Comparison of ENCODE assay signal across 7 cellular contexts in the genomic region with DNA sequence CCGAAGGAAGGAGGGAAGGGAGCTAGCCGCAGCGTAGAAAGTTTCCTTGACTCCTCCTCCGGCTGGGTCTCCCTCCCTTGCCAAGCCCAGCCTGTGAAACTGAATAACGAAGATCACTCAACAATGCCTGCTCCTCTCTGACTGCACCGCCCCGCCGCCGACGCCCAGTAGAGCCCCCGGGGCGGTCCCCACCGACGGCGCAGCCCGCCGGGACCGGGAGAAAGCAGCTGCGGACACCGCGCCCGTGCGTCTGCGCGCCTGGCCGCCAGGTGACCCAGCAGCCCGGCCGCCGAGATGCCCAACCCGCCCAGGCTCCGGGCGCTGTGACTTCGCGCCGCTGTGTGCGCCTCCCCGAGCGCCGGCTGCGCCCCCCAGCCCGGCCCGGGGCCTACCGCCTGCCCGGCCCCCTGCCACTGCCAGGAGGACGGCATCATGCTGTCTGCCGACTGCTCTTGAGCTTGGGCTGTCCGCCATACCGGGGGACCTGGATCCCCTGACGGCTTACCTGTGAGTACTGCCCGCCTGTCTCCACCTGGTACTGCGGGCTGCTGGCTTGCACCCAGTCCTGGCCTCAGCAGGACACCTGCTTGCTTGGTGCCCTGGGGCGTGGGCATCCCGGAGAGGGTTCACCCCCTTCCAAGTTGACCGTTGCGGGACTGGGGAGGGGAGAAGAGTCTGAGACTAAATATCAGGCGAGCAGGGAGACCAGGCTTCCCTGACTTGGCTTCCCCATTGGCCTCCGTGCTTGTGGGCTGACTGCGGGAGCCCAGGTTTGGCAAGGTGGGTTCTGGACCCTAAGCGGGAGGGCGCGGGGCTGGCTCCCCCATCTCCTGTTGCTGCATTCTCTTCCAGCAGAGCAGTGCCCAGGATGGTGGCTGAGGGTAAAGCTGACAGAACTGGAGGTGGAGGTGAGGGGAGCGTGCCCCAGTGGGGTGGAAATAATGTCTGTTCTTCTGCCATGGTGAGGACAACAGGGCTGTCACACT. TPM values are rescaled to one million over a fixed set of nuclear protein-coding genes. Genes with fewer than 3 reads are reported as not detected.
DNase-seq lines count a peak whose midpoint lies in the region; ATAC-seq and TF ChIP-seq lines count a peak whose summit lies in the region.

No MANE protein-coding gene starts in this region.

- H3K4me3 ChIP-seq in fibroblast of lung (replicated peaks in 1 of 4; ENCODE audit: control extremely low read depth in 1 of 4, insufficient read depth in 1 of 4, low read depth in 3 of 4, low read length in 4 of 4), result peak overlapping the region; percentile 48 to 61 (median 54)
- no peak overlapping the region for H3K4me3 ChIP-seq in OCI-LY7 (ENCODE audit: low read depth, low read length, poor library complexity, severe bottlenecking)
- H3K4me3 ChIP-seq in Karpas-422 (ENCODE audit: low read length), result no peak overlapping the region

- in situ Hi-C loops in GM13976 (cut with MboI; ENCODE audit: low sequenced_read_pairs, unreplicated experiment), result loop anchor here (25.0 kb wide), 2 partner anchors 296 to 646 kb away; no protein-coding TSS in a partner anchor

- H3K4me2 ChIP-seq in fibroblast of lung (ENCODE audit: extremely low read depth, insufficient read depth, low read length), result peak overlapping the region; percentile 67
- H3K4me2 ChIP-seq in OCI-LY7 (ENCODE audit: low read length), result no peak overlapping the region
- no peak overlapping the region for H3K4me2 ChIP-seq in Karpas-422 (ENCODE audit: low read depth, low read length, poor library complexity, severe bottlenecking)

- no peaks in the 10 kb centered on the region for H3K79me2 ChIP-seq in fibroblast of lung (ENCODE audit: control insufficient read depth, insufficient read depth, low read length)
- no peaks in the 10 kb centered on the region for H3K79me2 ChIP-seq in OCI-LY7 (ENCODE audit: insufficient read depth, low read depth, low read length)
- no peaks in the 10 kb centered on the region for H3K79me2 ChIP-seq in Karpas-422 (ENCODE audit: low read length)

- CTCF ChIA-PET in RWPE1 (lab: Yijun Ruan, JAX) (interaction anchor here (0.6 to 3.9 kb wide), 19 partner anchors 8 to 186 kb away, joined by 3 to 28 read pairs (median 4); no protein-coding TSS in a partner anchor), OCI-LY7 (lab: Charles Lee; ENCODE audit: unreplicated experiment) (no interaction called here)

- no peaks in the 10 kb centered on the region for H3K9me3 ChIP-seq in fibroblast of lung (ENCODE audit: control insufficient read depth, insufficient read depth, low read depth, low read length)
- no peaks in the 10 kb centered on the region for H3K9me3 ChIP-seq in OCI-LY7 (ENCODE audit: low read length)
- H3K9me3 ChIP-seq in Karpas-422 (ENCODE audit: low read length), result no peaks in the 10 kb centered on the region

- H3K36me3 ChIP-seq in fibroblast of lung (ENCODE audit: control insufficient read depth, insufficient read depth, low read length) (no peaks in the 10 kb centered on the region), OCI-LY7 (ENCODE audit: insufficient read depth, low read length) (no peaks in the 10 kb centered on the region), Karpas-422 (ENCODE audit: insufficient read depth, low read length) (no peaks in the 10 kb centered on the region)

- DNase-seq in GM13976 (ENCODE audit: low spot score) (peak; percentile 50), RWPE1 (ENCODE audit: low spot score) (peak; percentile 44), fibroblast of lung (ENCODE audit: low read depth in 2 of 2) (peak; percentile 27 to 58), omental fat pad (ENCODE audit: low spot score) (no peak), OCI-LY7 (ENCODE audit: low spot score) (no peak), Karpas-422 (no peak), NCI-H187 treated with DMSO at 0.1 percent for 48 hours (lab: John Stamatoyannopoulos, UW) (no peak)

- H2AFZ ChIP-seq in fibroblast of lung (ENCODE audit: low read length) (peak overlapping the region; percentile 21), OCI-LY7 (ENCODE audit: low read length) (no peak overlapping the region), Karpas-422 (ENCODE audit: low read length) (no peak overlapping the region)

- H3K9ac ChIP-seq in fibroblast of lung (ENCODE audit: insufficient read depth, low read length), result peak overlapping the region; percentile 37
- no peak overlapping the region for H3K9ac ChIP-seq in Karpas-422 (ENCODE audit: low read length)

- peaks cover 8% of the 10 kb centered on the region for H3K4me1 ChIP-seq in fibroblast of lung (ENCODE audit: control insufficient read depth, extremely low read depth, insufficient read depth, low read length)
- no peaks in the 10 kb centered on the region for H3K4me1 ChIP-seq in OCI-LY7 (ENCODE audit: insufficient read depth, low read length, poor library complexity, severe bottlenecking)
- H3K4me1 ChIP-seq in Karpas-422 (ENCODE audit: low read length), result peaks cover 12% of the 10 kb centered on the region

- peak; percentile 33 for ATAC-seq in omental fat pad (ENCODE audit: low FRiP score)

- BruUV-seq in OCI-LY7 (replicated peaks; lab: Mats Ljungman, UMichigan), result no TSS peak

- H3K27me3 ChIP-seq in fibroblast of lung (ENCODE audit: control insufficient read depth, insufficient read depth, low read length) (no peaks in the 10 kb centered on the region), Karpas-422 (ENCODE audit: low read length) (no peaks in the 10 kb centered on the region)

- H4K20me1 ChIP-seq in fibroblast of lung (ENCODE audit: control insufficient read depth, extremely low read depth, insufficient read depth, low read length) (no peaks in the 10 kb centered on the region), OCI-LY7 (ENCODE audit: insufficient read depth, low read length) (no peaks in the 10 kb centered on the region), Karpas-422 (ENCODE audit: insufficient read depth, low read depth, low read length) (no peaks in the 10 kb centered on the region)

- no peaks in the 10 kb centered on the region for H3K9me2 ChIP-seq in OCI-LY7 (ENCODE audit: insufficient read depth, low read length)
- H3K9me2 ChIP-seq in Karpas-422 (replicated peaks; ENCODE audit: insufficient read depth, low read length), result no peaks in the 10 kb centered on the region

- intact Hi-C loops in OCI-LY7 (cut with micrococcal nuclease; ENCODE audit: unreplicated experiment), result loop anchor here (2.0 to 5.0 kb wide), 3 partner anchors 61 to 493 kb away; no protein-coding TSS in a partner anchor

- POLR2A ChIA-PET in RWPE1 (lab: Yijun Ruan, JAX; ENCODE audit: low non-redundant PET), result no interaction called here
- POLR2A ChIA-PET in OCI-LY7 (lab: Charles Lee), result no interaction called here

- H3K27ac ChIP-seq in RWPE1 (peak overlapping the region; percentile 25), fibroblast of lung (ENCODE audit: insufficient read depth, low read length) (no peak overlapping the region), OCI-LY7 (ENCODE audit: low read depth, low read length, poor library complexity, severe bottlenecking) (no peak overlapping the region), Karpas-422 (ENCODE audit: low read length) (no peak overlapping the region)

- TF ChIP-seq CTCF in GM13976 (IDR thresholded peaks at IDR 0.05; ENCODE audit: borderline replicate concordance, control extremely low read depth, extremely low read depth, insufficient read depth, missing control alignments) (no peak), RWPE1 (conservative IDR thresholded peaks at IDR 0.05; ENCODE audit: low read depth) (no peak; the same call in 1 of the 2 replicates), fibroblast of lung (conservative IDR thresholded peaks at IDR 0.05 in 1 of 2, IDR thresholded peaks at IDR 0.05 in 1 of 2; ENCODE audit: low read depth in 1 of 2, low read length in 2 of 2) (no peak), omental fat pad (IDR thresholded peaks at IDR 0.05) (no peak), OCI-LY7 (conservative IDR thresholded peaks at IDR 0.05; ENCODE audit: low read length) (no peak)

RNA-seq across cellular contexts. Expression of a gene that starts 26.2 kb away (rescaled TPM):
- total RNA-seq in fibroblast of lung (122 and 138 TPM in 2 replicates), omental fat pad (10 to 100 TPM; 71.1 to 92.0 (median 89.1) TPM), OCI-LY7 (2022) (46.6 and 48.7 TPM in 2 replicates)
- polyA plus RNA-seq in fibroblast of lung, result 86.2 and 97.8 TPM in 2 replicates
- 53.2 and 57.1 TPM in 2 replicates for polyA plus RNA-seq in fibroblast of lung (2012)
- 33.6 and 39.7 TPM in 2 replicates for polyA minus RNA-seq in fibroblast of lung (ENCODE audit: low replicate concordance)
- total RNA-seq in OCI-LY7 (2014; rRNA removed; shearing (Covaris generic)), result 42.2 and 48.1 TPM in 2 replicates
- 46.1 and 47.3 TPM in 2 replicates for total RNA-seq in Karpas-422 (2014; rRNA removed; shearing (Covaris generic); ENCODE audit: low replicate concordance)

Comparison
In these comparisons a context has a peak if more than half of its experiments do, and no peak if none do; other contexts are left out.
1. DNase-seq: peak in GM13976 (single experiment), RWPE1 (single experiment) and fibroblast of lung (2 of 2); none in omental fat pad (single experiment), OCI-LY7 (single experiment), Karpas-422 (single experiment) and NCI-H187 treated with DMSO at 0.1 percent for 48 hours (single experiment).
2. H3K4me3 ChIP-seq: peak in fibroblast of lung (4 of 4); none in OCI-LY7 (single experiment) and Karpas-422 (single experiment).